In genomic region chr2:11477994-11478393, GRCh38 we compare ENCODE assay signal across 8 cellular contexts. TPM values are rescaled to one million over a fixed set of nuclear protein-coding genes. Genes with fewer than 3 reads are reported as not detected.
DNase-seq lines count a peak whose midpoint lies in the region; ATAC-seq lines count a peak whose summit lies in the region.

No MANE protein-coding gene starts in this region.

- peak; percentile 85 for ATAC-seq in HG02981 (IDR thresholded peaks at IDR 0.05; ENCODE audit: unreplicated experiment)
- ATAC-seq in left lobe of liver = peak; percentile 88

- peak; percentile 64 for DNase-seq in NK-92 treated with Interleukin-12 subunit alpha and Interleukin-12 subunit beta, amount 100 ng/mL, for 24 hours (lab: John Stamatoyannopoulos, UW)
- no peak for DNase-seq in NK-92 (lab: John Stamatoyannopoulos, UW; ENCODE audit: unreplicated experiment)
- DNase-seq in NCI-H2196 treated with DMSO at 0.1 percent for 48 hours (lab: John Stamatoyannopoulos, UW; ENCODE audit: unreplicated experiment) = peak; percentile 18
- peak; percentile 82 to 88 for DNase-seq in activated CD4-positive, alpha-beta T cell treated with anti-CD3 and anti-CD28 coated beads for 24 hours (ENCODE audit: low read depth in 2 of 2)
- DNase-seq in cerebellum (ENCODE audit: low spot score) = peak; percentile 75
- DNase-seq in left lobe of liver (ENCODE audit: low spot score) = peak; percentile 85
- peak; percentile 71 to 85 for DNase-seq in stimulated activated CD4-positive, alpha-beta T cell treated with anti-CD3 and anti-CD28 coated beads, Interleukin-4, amount 100 ng/mL, for 4 hours

RNA-seq across cellular contexts. Expression of gene E2F6, which starts 12.0 kb away (rescaled TPM):
- 11.2 TPM for total RNA-seq in cerebellum
- 5.0 TPM for total RNA-seq in left lobe of liver

RNA-seq across cellular contexts. Expression of gene GREB1, which starts 55.9 kb away (rescaled TPM):
- total RNA-seq in cerebellum = 34.0 TPM
- 22.4 TPM for total RNA-seq in left lobe of liver
